ENCODE assay signal across 8 cellular contexts in genomic region chr12:121582583-121583333, GRCh38. TPM values are rescaled to one million over a fixed set of nuclear protein-coding genes. Genes with fewer than 3 reads are reported as not detected.
A peak's percentile ranks its signal among the peaks of the same experiment; 100 is the strongest.
DNase-seq lines count a peak whose midpoint lies in the region; ATAC-seq, FAIRE-seq and TF ChIP-seq lines count a peak whose summit lies in the region.

No MANE protein-coding gene starts in this region.

- no peaks in the 10 kb centered on the region for H4K20me1 ChIP-seq in K562 (replicated peaks; ENCODE audit: control insufficient read depth, insufficient read depth, low read length)

- peaks cover 5% of the 10 kb centered on the region; the same call in 2 of the 3 replicates for H3K79me2 ChIP-seq in K562 (ENCODE audit: control insufficient read depth, insufficient read depth, low read length)
- H3K79me2 ChIP-seq in mesendoderm (ENCODE audit: control insufficient read depth, insufficient read depth, low read length) = peaks cover 18% of the 10 kb centered on the region

- H3K4me3 ChIP-seq in AG04450 (ENCODE audit: low read depth, low read length) (peak overlapping the region; percentile 37), K562 (no peak overlapping the region), mesendoderm (ENCODE audit: low read length) (no peak overlapping the region)

- no peak for FAIRE-seq in K562 (lab: Jason Lieb, UNC)

- no peak overlapping the region for H2AK5ac ChIP-seq in mesendoderm (ENCODE audit: low read length)

- H2BK15ac ChIP-seq in mesendoderm (replicated peaks; ENCODE audit: low read depth) = peak overlapping the region; percentile 41

- no peaks in the 10 kb centered on the region for H3K9me1 ChIP-seq in K562 (ENCODE audit: control insufficient read depth, insufficient read depth, low read length)

- H3K27ac ChIP-seq in AG04450 (ENCODE audit: low read depth, low read length) (peak overlapping the region; percentile 11), K562 (ENCODE audit: extremely low read depth, low read depth, low read length) (no peak overlapping the region), mesendoderm (ENCODE audit: low read depth, low read length) (peak overlapping the region; percentile 99)

- TF ChIP-seq RAD21 in K562 (CRISPR knock-in tag; conservative IDR thresholded peaks at IDR 0.05 in 1 of 2, IDR thresholded peaks at IDR 0.05 in 1 of 2) = no peak

- H3K27me3 ChIP-seq in AG04450 (ENCODE audit: control insufficient read depth, insufficient read depth, low read length) (no peaks in the 10 kb centered on the region), K562 (ENCODE audit: control insufficient read depth in 2 of 2, insufficient read depth in 2 of 2, low read length in 2 of 2) (no peaks in the 10 kb centered on the region), mesendoderm (ENCODE audit: insufficient read depth, low read length, poor library complexity) (no peaks in the 10 kb centered on the region)

- peak overlapping the region; percentile 24; the same call in 1 of the 2 replicates for H3K4me2 ChIP-seq in K562 (ENCODE audit: insufficient read depth, low read length)
- H3K4me2 ChIP-seq in mesendoderm (ENCODE audit: low read length) = peak overlapping the region; percentile 47

- peak overlapping the region; percentile 92 for H2BK5ac ChIP-seq in mesendoderm (ENCODE audit: low read length)

- BruUV-seq in K562 (replicated peaks; lab: Mats Ljungman, UMichigan) = no TSS peak

- H3K36me3 ChIP-seq in K562 (ENCODE audit: control insufficient read depth, insufficient read depth, low read length) (no peaks in the 10 kb centered on the region), mesendoderm (ENCODE audit: control insufficient read depth, insufficient read depth, low read length) (no peaks in the 10 kb centered on the region)

- TF ChIP-seq POLR2A in K562 (conservative IDR thresholded peaks at IDR 0.05) = no peak

- no peak overlapping the region for H3K23ac ChIP-seq in mesendoderm (ENCODE audit: low read length)

- H3K4ac ChIP-seq in mesendoderm (ENCODE audit: low read depth, low read length) = peak overlapping the region; percentile 96

- no peak overlapping the region for H4K5ac ChIP-seq in mesendoderm (ENCODE audit: low read length)

- H3K9me3 ChIP-seq in AG04450 (ENCODE audit: control insufficient read depth, insufficient read depth, low read length) = no peaks in the 10 kb centered on the region
- H3K9me3 ChIP-seq in K562 (replicated peaks; ENCODE audit: control insufficient read depth, insufficient read depth, low read depth, low read length) = no peaks in the 10 kb centered on the region

- CTCF ChIA-PET in AG04450 (lab: Charles Lee) = interaction anchor here (0.7 to 1.0 kb wide), 2 partner anchors 9 to 49 kb away, joined by 3 to 4 read pairs; no protein-coding TSS in a partner anchor
- CTCF ChIA-PET in K562 (lab: Yijun Ruan, JAX; ENCODE audit: low intra/inter-chr PET ratio) = no interaction called here

- peak overlapping the region; percentile 98 for H3K18ac ChIP-seq in mesendoderm (ENCODE audit: low read length)

- DNase-seq in AG04450 (ENCODE audit: low read depth, low spot score) (no peak), HS-5 (ENCODE audit: low read depth) (peak; percentile 49), K562 (ENCODE audit: extremely low read depth in 1 of 4, low spot score in 3 of 4) (peak; percentile 28 to 61 (median 44)), mesendoderm (peak; percentile 99), NCI-H2196 (lab: John Stamatoyannopoulos, UW; ENCODE audit: unreplicated experiment) (no peak), GM13976 (ENCODE audit: low spot score) (no peak), NCI-H2171 treated with DMSO at 0.1 percent for 48 hours (lab: John Stamatoyannopoulos, UW) (no peak)
- no peak for DNase-seq in stimulated activated CD4-positive, alpha-beta T cell treated with anti-CD3 and anti-CD28 coated beads, Interleukin-12 subunit alpha, Interleukin-12 subunit beta, amount 100 ng/mL, for 4 hours

- WGBS in K562 (ENCODE audit: insufficient coverage, low coverage, missing lambda C conversion rate) = 24% methylated on average over 13 of the region's 13 CpGs
- no CpG with 5 or more reads among the region's 13 CpGs for WGBS in mesendoderm (ENCODE audit: extremely low coverage, insufficient coverage, low lambda C conversion rate)

- peaks cover 29 to 42% of the 10 kb centered on the region in 2 experiments for H3K4me1 ChIP-seq in K562 (replicated peaks in 1 of 2; ENCODE audit: control insufficient read depth in 2 of 2, insufficient read depth in 2 of 2, low read length in 2 of 2)
- peaks cover 10% of the 10 kb centered on the region for H3K4me1 ChIP-seq in mesendoderm (ENCODE audit: control insufficient read depth, low read depth, low read length)

- ATAC-seq in K562 = no peak

- POLR2A ChIA-PET in AG04450 (lab: Yijun Ruan, JAX) = interaction anchor here (1.2 kb wide), 1 partner anchor 44 kb away, joined by 4 read pairs; no protein-coding TSS in a partner anchor
- POLR2A ChIA-PET in K562 (lab: Yijun Ruan, JAX) = interaction anchor here (0.6 to 2.0 kb wide), 2 partner anchors 8 to 28 kb away, joined by 3 to 5 read pairs; no protein-coding TSS in a partner anchor

- peak; percentile 54; the same call in 1 of the 2 replicates for TF ChIP-seq EP300 in K562 (IDR thresholded peaks at IDR 0.05; ENCODE audit: low read length)

- peak overlapping the region; percentile 95 for H2BK120ac ChIP-seq in mesendoderm (ENCODE audit: low read depth, low read length)

- TF ChIP-seq CTCF in AG04450 (IDR thresholded peaks at IDR 0.05; ENCODE audit: low read depth, low read length) (no peak), K562 (IDR thresholded peaks at IDR 0.05 in 2 of 3, conservative IDR thresholded peaks at IDR 0.05 in 1 of 3; ENCODE audit: insufficient read depth in 2 of 3, low read depth in 1 of 3, low read length in 3 of 3) (no peak), GM13976 (IDR thresholded peaks at IDR 0.05; ENCODE audit: borderline replicate concordance, control extremely low read depth, extremely low read depth, insufficient read depth, missing control alignments) (no peak)

- intact Hi-C loops in K562 (cut with micrococcal nuclease) = no loop called here

- no peak overlapping the region for H4K8ac ChIP-seq in mesendoderm (ENCODE audit: low read depth, low read length)

- in situ Hi-C loops in K562 (cut with MboI) = no loop called here
- in situ Hi-C loops in GM13976 (cut with MboI; ENCODE audit: low sequenced_read_pairs, unreplicated experiment) = no loop called here

- H3K9ac ChIP-seq in K562 (ENCODE audit: insufficient read depth in 1 of 2, low read depth in 2 of 2, low read length in 2 of 2) (peak overlapping the region in 1 of 2 experiments; percentile 77; a peak in 1 of 4 replicates), mesendoderm (ENCODE audit: low read length) (peak overlapping the region; percentile 92)

- no peaks in the 10 kb centered on the region for H3K79me1 ChIP-seq in mesendoderm (ENCODE audit: low read length)

- H3K56ac ChIP-seq in mesendoderm (ENCODE audit: low read length) = peak overlapping the region; percentile 99

- peak overlapping the region; percentile 27; the same call in 1 of the 2 replicates for H2AFZ ChIP-seq in K562 (ENCODE audit: low read depth, low read length)

TF ChIP-seq in K562, 482 proteins besides CTCF, POLR2A, EP300 and RAD21 (continues in another document):
- TF ChIP-seq CEBPB (tag; IDR thresholded peaks at IDR 0.05) (peak; percentile 44; the same call in 1 of the 2 replicates), RUNX1 (IDR thresholded peaks at IDR 0.05; ENCODE audit: low read depth) (no peak)

RNA-seq across cellular contexts. Expression of gene KDM2B, which starts 1.9 kb away (rescaled TPM):
- 12.9 and 17.3 TPM in 2 replicates for polyA plus RNA-seq in AG04450 (2011; rRNA removed)
- 32.7 and 39.1 TPM in 2 replicates for polyA minus RNA-seq in AG04450 (2011; rRNA and poly(A)+ RNA removed)
- 59.2 and 97.9 TPM in 2 replicates for total RNA-seq in K562 (2011; cell fraction: chromatin; rRNA removed; ENCODE audit: low replicate concordance)
- 48.7 and 51.7 TPM in 2 replicates for total RNA-seq in K562 (2011; cell fraction: nucleolus; rRNA removed)
- total RNA-seq in K562 (2011; cell fraction: nucleoplasm; rRNA removed) = 38.8 and 40.4 TPM in 2 replicates
- 29.3 and 37.4 TPM in 2 replicates for total RNA-seq in K562 (2014; rRNA removed)
- 19.9 and 20.7 TPM in 2 replicates for total RNA-seq in K562 (2014; rRNA removed; fragmentation: Illumina TruSeq; extraction: Trizol)
- 22.5 and 23.0 TPM in 2 replicates for total RNA-seq in K562 (2015; rRNA removed; fragmentation: Illumina TruSeq; extraction: Trizol)
- total RNA-seq in K562 (2021) = 46.8 and 50.5 TPM in 2 replicates
- polyA plus RNA-seq in K562 (2011; rRNA removed) = 17.8 and 29.3 TPM in 2 replicates
- 17.5 and 31.8 TPM in 2 replicates for polyA plus RNA-seq in K562 (2011; cell fraction: cytosol; rRNA removed)
- polyA plus RNA-seq in K562 (2011; cell fraction: nucleus; rRNA removed) = 86.1 and 88.9 TPM in 2 replicates
- polyA plus RNA-seq in K562 (2012) = 41.7 and 43.1 TPM in 2 replicates
- polyA plus RNA-seq in K562 (2014; fragmentation: Illumina TruSeq; extraction: Trizol) = 29.2 and 41.2 TPM in 2 replicates
- 1 to 10 TPM; 7.4 to 9.1 TPM for polyA plus RNA-seq in K562 (2014; fragmentation: Nextera tagmentation; extraction: Ambion mirVana)
- 29.4 and 33.6 TPM in 2 replicates for polyA plus RNA-seq in K562 (2014; rRNA removed)
- polyA minus RNA-seq in K562 (2011; rRNA and poly(A)+ RNA removed) = 24.6 and 35.2 TPM in 2 replicates
- polyA minus RNA-seq in K562 (2011; cell fraction: cytosol; rRNA and poly(A)+ RNA removed) = 19.4 and 32.6 TPM in 2 replicates
- 17.5 and 27.2 TPM in 2 replicates for polyA minus RNA-seq in K562 (2011; cell fraction: nucleus; rRNA and poly(A)+ RNA removed)
- 74.8 TPM for polyA plus RNA-seq in mesendoderm (2013, experiment 1 of 2)
- 78.1 TPM for polyA plus RNA-seq in mesendoderm (2013, experiment 2 of 2)

RNA-seq across cellular contexts. Expression of gene ORAI1, which starts 43.6 kb away (rescaled TPM):
- polyA plus RNA-seq in AG04450 (2011; rRNA removed) (13.6 and 19.0 TPM in 2 replicates), K562 (2011; rRNA removed) (9.3 and 15.7 TPM in 2 replicates), K562 (2014; fragmentation: Illumina TruSeq; extraction: Trizol) (5.5 and 16.0 TPM in 2 replicates), K562 (2014; fragmentation: Nextera tagmentation; extraction: Ambion mirVana) (1 to 10 TPM; 2.9 to 3.7 TPM), K562 (2014; rRNA removed) (18.1 and 26.9 TPM in 2 replicates)
- polyA minus RNA-seq in AG04450 (2011; rRNA and poly(A)+ RNA removed) = 6.6 and 10.8 TPM in 2 replicates
- 8.2 and 28.4 TPM in 2 replicates for total RNA-seq in K562 (2011; cell fraction: chromatin; rRNA removed; ENCODE audit: low replicate concordance)
- 44.5 and 57.0 TPM in 2 replicates for total RNA-seq in K562 (2011; cell fraction: nucleolus; rRNA removed)
- 25.6 and 29.5 TPM in 2 replicates for total RNA-seq in K562 (2011; cell fraction: nucleoplasm; rRNA removed)
- total RNA-seq in K562 (2014; rRNA removed) (9.8 and 13.2 TPM in 2 replicates), K562 (2014; rRNA removed; fragmentation: Illumina TruSeq; extraction: Trizol) (2.2 and 2.6 TPM in 2 replicates), K562 (2015; rRNA removed; fragmentation: Illumina TruSeq; extraction: Trizol) (9.3 and 9.4 TPM in 2 replicates), K562 (2021) (23.8 and 24.4 TPM in 2 replicates)
- 18.2 and 58.0 TPM in 2 replicates for polyA plus RNA-seq in K562 (2011; cell fraction: cytosol; rRNA removed)
- 9.6 and 14.9 TPM in 2 replicates for polyA plus RNA-seq in K562 (2011; cell fraction: nucleus; rRNA removed)
- polyA plus RNA-seq in K562 (2012) = 25.0 and 36.1 TPM in 2 replicates
- 5.4 and 7.7 TPM in 2 replicates for polyA minus RNA-seq in K562 (2011; rRNA and poly(A)+ RNA removed)
- 29.4 and 32.0 TPM in 2 replicates for polyA minus RNA-seq in K562 (2011; cell fraction: cytosol; rRNA and poly(A)+ RNA removed)
- polyA minus RNA-seq in K562 (2011; cell fraction: nucleus; rRNA and poly(A)+ RNA removed) = 7.9 and 9.3 TPM in 2 replicates
- polyA plus RNA-seq in mesendoderm (2013, experiment 1 of 2) = 26.1 TPM
- polyA plus RNA-seq in mesendoderm (2013, experiment 2 of 2) = 27.7 TPM

Comparison
In these comparisons a context has a peak if more than half of its experiments do, and no peak if none do; other contexts are left out.
1. DNase-seq: peak in HS-5 (single experiment), K562 (4 of 4) and mesendoderm (single experiment); none in AG04450 (single experiment), NCI-H2196 (single experiment), GM13976 (single experiment), NCI-H2171 treated with DMSO at 0.1 percent for 48 hours (single experiment) and stimulated activated CD4-positive, alpha-beta T cell treated with anti-CD3 and anti-CD28 coated beads, Interleukin-12 subunit alpha, Interleukin-12 subunit beta, amount 100 ng/mL, for 4 hours (single experiment).